In genomic region chr4:151992755-151993154, GRCh38 we compare ENCODE assay signal across 22 cellular contexts.
"Had no signal": no experiment of that assay in that cellular context is flagged by ENCODE, and none has a peak within 500 bp of the region (broad histone marks: within the 10 kb centered on the region; RNA-seq: fewer than 3 reads in every experiment).

No MANE protein-coding gene starts in this region.

- H3K36me3 ChIP-seq: heart right ventricle, prostate gland, spleen, thoracic aorta, vagina had no signal

- H3K36me3 Mint-ChIP-seq: mesothelial cell of epicardium; natural killer cell treated with Interleukin-12 subunit alpha and Interleukin-12 subunit beta and Interleukin-15 and Interleukin-18, amount 100 ng/mL, for 72 hours; type B pancreatic cell had no signal

- H3K4me1 ChIP-seq: prostate gland, vagina had no signal

- H3K9me3 ChIP-seq: prostate gland, thoracic aorta, vagina had no signal

- ATAC-seq: activated CD8-positive, alpha-beta memory T cell treated with anti-CD3 and anti-CD28 coated beads, Interleukin-2, amount 10 ng/mL, durations not matched to agents 7 days and 5 days; activated CD8-positive, alpha-beta T cell treated with anti-CD3 and anti-CD28 coated beads for 36 hours; left lobe of liver; natural killer cell treated with Interleukin-12 subunit alpha and Interleukin-12 subunit beta and Interleukin-15 and Interleukin-18, amount 100 ng/mL, for 72 hours had no signal

- H3K9me3 Mint-ChIP-seq: activated naive CD8-positive, alpha-beta T cell treated with anti-CD3 and anti-CD28 coated beads, Interleukin-2, amount 50 U/mL, for 24 hours; natural killer cell treated with Interleukin-12 subunit alpha and Interleukin-12 subunit beta and Interleukin-15 and Interleukin-18, amount 100 ng/mL, for 72 hours had no signal

- DNase-seq: activated CD4-positive, alpha-beta T cell treated with anti-CD3 and anti-CD28 coated beads for 48 hours; activated CD8-positive, alpha-beta memory T cell treated with anti-CD3 and anti-CD28 coated beads, Interleukin-2, amount 10 ng/mL, durations not matched to agents 7 days and 5 days; activated CD8-positive, alpha-beta T cell treated with anti-CD3 and anti-CD28 coated beads for 36 hours; activated effector memory CD4-positive, alpha-beta T cell treated with anti-CD3 and anti-CD28 coated beads, Interleukin-2, amount 50 U/mL, for 16 hours; activated naive CD4-positive, alpha-beta T cell treated with anti-CD3 and anti-CD28 coated beads, Interleukin-2, amount 50 U/mL, for 16 hours; activated naive CD8-positive, alpha-beta T cell treated with anti-CD3 and anti-CD28 coated beads, Interleukin-2, amount 50 U/mL, for 24 hours; activated T-cell treated with anti-CD3 and anti-CD28 coated beads for 4 hours; erythroblast; foreskin fibroblast; heart right ventricle; spleen; stimulated activated CD4-positive, alpha-beta T cell treated with anti-CD3 and anti-CD28 coated beads, Interleukin-4, amount 100 ng/mL, for 1 hour; stimulated activated naive CD4-positive, alpha-beta T cell treated with Interleukin-2 at 50 U/mL for 16 hours had no signal

- H3K27ac ChIP-seq: prostate gland, spleen, vagina had no signal

- H3K27me3 ChIP-seq: heart right ventricle, spleen, vagina had no signal

- H3K4me3 ChIP-seq: heart right ventricle, lung, prostate gland, spleen, thoracic aorta, vagina had no signal

- H3K27ac Mint-ChIP-seq: activated CD8-positive, alpha-beta memory T cell treated with anti-CD3 and anti-CD28 coated beads, Interleukin-2, amount 10 ng/mL, durations not matched to agents 7 days and 5 days; activated CD8-positive, alpha-beta T cell treated with anti-CD3 and anti-CD28 coated beads for 36 hours; activated naive CD8-positive, alpha-beta T cell treated with anti-CD3 and anti-CD28 coated beads, Interleukin-2, amount 50 U/mL, for 24 hours; mesothelial cell of epicardium; natural killer cell treated with Interleukin-12 subunit alpha and Interleukin-12 subunit beta and Interleukin-15 and Interleukin-18, amount 100 ng/mL, for 72 hours; T-helper 1 cell treated with Interleukin-12 subunit alpha and Interleukin-12 subunit beta and Interleukin-4 antibody, amounts not matched to agents 30 μg/mL and 1 μg/mL, for 36 hours; type B pancreatic cell had no signal

- H3K27me3 Mint-ChIP-seq: activated CD8-positive, alpha-beta memory T cell treated with anti-CD3 and anti-CD28 coated beads, Interleukin-2, amount 10 ng/mL, durations not matched to agents 7 days and 5 days; activated CD8-positive, alpha-beta T cell treated with anti-CD3 and anti-CD28 coated beads for 36 hours; activated naive CD8-positive, alpha-beta T cell treated with anti-CD3 and anti-CD28 coated beads, Interleukin-2, amount 50 U/mL, for 24 hours; natural killer cell treated with Interleukin-12 subunit alpha and Interleukin-12 subunit beta and Interleukin-15 and Interleukin-18, amount 100 ng/mL, for 72 hours had no signal

- H3K4me3 Mint-ChIP-seq: activated CD8-positive, alpha-beta memory T cell treated with anti-CD3 and anti-CD28 coated beads, Interleukin-2, amount 10 ng/mL, durations not matched to agents 7 days and 5 days; activated CD8-positive, alpha-beta T cell treated with anti-CD3 and anti-CD28 coated beads for 36 hours; activated naive CD8-positive, alpha-beta T cell treated with anti-CD3 and anti-CD28 coated beads, Interleukin-2, amount 50 U/mL, for 24 hours; mesothelial cell of epicardium; natural killer cell treated with Interleukin-12 subunit alpha and Interleukin-12 subunit beta and Interleukin-15 and Interleukin-18, amount 100 ng/mL, for 72 hours; T-helper 1 cell treated with Interleukin-12 subunit alpha and Interleukin-12 subunit beta and Interleukin-4 antibody, amounts not matched to agents 30 μg/mL and 1 μg/mL, for 36 hours; type B pancreatic cell had no signal
